6 cellular contexts compared by ENCODE assay signal in genomic region chr6:26363882-26364825, GRCh38. TPM values are rescaled to one million over a fixed set of nuclear protein-coding genes. Genes with fewer than 3 reads are reported as not detected.
DNase-seq lines count a peak whose midpoint lies in the region; ATAC-seq and TF ChIP-seq lines count a peak whose summit lies in the region.

No MANE protein-coding gene starts in this region.

- 32% methylated on average over 5 of the region's 6 CpGs for WGBS in right lobe of liver (ENCODE audit: insufficient coverage, low coverage, low lambda C conversion rate, missing lambda C conversion rate)

- no peak for TF ChIP-seq POLR2A in right lobe of liver (IDR thresholded peaks at IDR 0.05)

- H3K4me3 ChIP-seq in DND-41 (ENCODE audit: low read depth in 1 of 2, low read length in 2 of 2): peak overlapping the region; percentile 48 to 70
- H3K4me3 ChIP-seq in SU-DHL-6 (ENCODE audit: insufficient read depth, low read length, poor library complexity, severe bottlenecking): peak overlapping the region; percentile 78
- H3K4me3 ChIP-seq in right lobe of liver: peak overlapping the region; percentile 44 to 66 (median 54)

- H3K9me2 ChIP-seq in SU-DHL-6 (replicated peaks; ENCODE audit: insufficient read depth, low read length): no peaks in the 10 kb centered on the region

- H3K9me3 ChIP-seq in DND-41 (ENCODE audit: insufficient read depth, low read length, severe bottlenecking) (no peaks in the 10 kb centered on the region), SU-DHL-6 (ENCODE audit: insufficient read depth, low read length) (no peaks in the 10 kb centered on the region), right lobe of liver (no peaks in the 10 kb centered on the region)

- H3K27me3 ChIP-seq in DND-41 (ENCODE audit: insufficient read depth, low read length, poor library complexity) (no peaks in the 10 kb centered on the region), SU-DHL-6 (ENCODE audit: low read length) (no peaks in the 10 kb centered on the region), right lobe of liver (no peaks in the 10 kb centered on the region)

- peaks cover 24% of the 10 kb centered on the region for H3K79me2 ChIP-seq in DND-41 (ENCODE audit: insufficient read depth, low read length)
- H3K79me2 ChIP-seq in SU-DHL-6 (ENCODE audit: insufficient read depth, low read length): no peaks in the 10 kb centered on the region

- no peak for TF ChIP-seq CTCF in DND-41 (IDR thresholded peaks at IDR 0.05; ENCODE audit: borderline replicate concordance, extremely low read depth, low read length, poor library complexity, severe bottlenecking)
- TF ChIP-seq CTCF in SU-DHL-6 (IDR thresholded peaks at IDR 0.05; ENCODE audit: insufficient read depth, low read length, poor library complexity, severe bottlenecking): no peak
- TF ChIP-seq CTCF in right lobe of liver (IDR thresholded peaks at IDR 0.05): no peak

- no peaks in the 10 kb centered on the region for H3K27me3 Mint-ChIP-seq in activated CD4-positive, alpha-beta T cell treated with anti-CD3 and anti-CD28 coated beads for 36 hours

- peak overlapping the region; percentile 70 for H3K4me2 ChIP-seq in DND-41 (ENCODE audit: insufficient read depth, low read length)
- peak overlapping the region; percentile 77 for H3K4me2 ChIP-seq in SU-DHL-6 (ENCODE audit: low read depth, low read length, poor library complexity, severe bottlenecking)

- POLR2A ChIA-PET in activated CD4-positive, alpha-beta T cell treated with anti-CD3 and anti-CD28 coated beads for 36 hours (lab: Charles Lee): interaction anchor here (0.6 to 0.9 kb wide), 2 partner anchors 110 to 181 kb away, joined by 3 to 5 read pairs; no protein-coding TSS in a partner anchor

- H3K4me3 Mint-ChIP-seq in activated CD4-positive, alpha-beta T cell treated with anti-CD3 and anti-CD28 coated beads for 36 hours: no peak overlapping the region

- DNase-seq in DND-41 (peak; percentile 50), right lobe of liver (no peak), amniotic stem cell (lab: John Stamatoyannopoulos, UW) (no peak)
- no peak for DNase-seq in activated CD4-positive, alpha-beta T cell treated with anti-CD3 and anti-CD28 coated beads for 36 hours

- CTCF ChIA-PET in activated CD4-positive, alpha-beta T cell treated with anti-CD3 and anti-CD28 coated beads for 36 hours (lab: Charles Lee): interaction anchor here (0.6 to 1.1 kb wide), 2 partner anchors 33 to 90 kb away, joined by 3 to 4 read pairs; no protein-coding TSS in a partner anchor

- intact Hi-C loops in right lobe of liver (cut with DNase I): no loop called here
- intact Hi-C loops in activated CD4-positive, alpha-beta T cell treated with anti-CD3 and anti-CD28 coated beads for 36 hours (cut with DNase I, micrococcal nuclease): no loop called here

- H3K9ac ChIP-seq in DND-41 (ENCODE audit: low read depth, low read length) (peak overlapping the region; percentile 72), SU-DHL-6 (ENCODE audit: low read length) (peak overlapping the region; percentile 65)

- H3K27ac ChIP-seq in DND-41 (ENCODE audit: low read length) (peak overlapping the region; percentile 97), SU-DHL-6 (ENCODE audit: low read depth, low read length) (peak overlapping the region; percentile 21; the same call in 1 of the 2 replicates), right lobe of liver (peak overlapping the region; percentile 88 to 96 (median 92))

- H2AFZ ChIP-seq in DND-41 (ENCODE audit: low read depth, low read length) (peak overlapping the region; percentile 71), SU-DHL-6 (ENCODE audit: low read depth, low read length, severe bottlenecking) (peak overlapping the region; percentile 83)

- peaks cover 37% of the 10 kb centered on the region for H3K4me1 ChIP-seq in DND-41 (ENCODE audit: insufficient read depth, low read length)
- peaks cover 0 to 15% (median 0%) of the 10 kb centered on the region in 4 donors for H3K4me1 ChIP-seq in right lobe of liver

- no peaks in the 10 kb centered on the region; the same call in 1 of the 2 replicates for H3F3A ChIP-seq in SU-DHL-6 (ENCODE audit: insufficient read depth)

- H3K36me3 Mint-ChIP-seq in activated CD4-positive, alpha-beta T cell treated with anti-CD3 and anti-CD28 coated beads for 36 hours (ENCODE audit: low read depth): peaks cover 12% of the 10 kb centered on the region

- no peaks in the 10 kb centered on the region for H4K20me1 ChIP-seq in DND-41 (ENCODE audit: insufficient read depth, low read length)
- H4K20me1 ChIP-seq in SU-DHL-6 (ENCODE audit: low read depth, low read length): no peaks in the 10 kb centered on the region

- peak; percentile 65 for ATAC-seq in DND-41 (ENCODE audit: insufficient read depth, low read depth)
- peak in 2 of 4 donors; percentile 10 to 15 for ATAC-seq in right lobe of liver
- no peak for ATAC-seq in HG02973 (IDR thresholded peaks at IDR 0.05; ENCODE audit: unreplicated experiment)
- ATAC-seq in activated CD4-positive, alpha-beta T cell treated with anti-CD3 and anti-CD28 coated beads for 36 hours: no peak

- peaks cover 56% of the 10 kb centered on the region for H3K4me1 Mint-ChIP-seq in activated CD4-positive, alpha-beta T cell treated with anti-CD3 and anti-CD28 coated beads for 36 hours

- 0 out of 2 replicates have a peak, but pooled peaks cover 3% of the 10 kb centered on the region for H3K36me3 ChIP-seq in DND-41 (ENCODE audit: insufficient read depth, low read length)
- H3K36me3 ChIP-seq in SU-DHL-6 (ENCODE audit: low read length): no peaks in the 10 kb centered on the region
- no peaks in the 10 kb centered on the region for H3K36me3 ChIP-seq in right lobe of liver

- H3K27ac Mint-ChIP-seq in activated CD4-positive, alpha-beta T cell treated with anti-CD3 and anti-CD28 coated beads for 36 hours: no peak overlapping the region

- H3K9me3 Mint-ChIP-seq in activated CD4-positive, alpha-beta T cell treated with anti-CD3 and anti-CD28 coated beads for 36 hours (ENCODE audit: low read depth): no peaks in the 10 kb centered on the region

RNA-seq across cellular contexts. Expression of gene BTN3A2, which starts 0.8 kb away (rescaled TPM):
- total RNA-seq in right lobe of liver: 10 to 100 TPM in 5 of 6 experiments, 1 to 10 TPM in 1; 7.7 to 21.6 (median 15.4) TPM
- total RNA-seq in activated CD4-positive, alpha-beta T cell treated with anti-CD3 and anti-CD28 coated beads for 36 hours: 10 to 100 TPM; 62.5 to 62.8 TPM

RNA-seq across cellular contexts. Expression of gene BTN2A2, which starts 18.8 kb away (rescaled TPM):
- 1 to 10 TPM; 1.9 to 5.3 (median 3.7) TPM for total RNA-seq in right lobe of liver
- total RNA-seq in activated CD4-positive, alpha-beta T cell treated with anti-CD3 and anti-CD28 coated beads for 36 hours: 10 to 100 TPM; 13.6 to 14.7 TPM

RNA-seq across cellular contexts. Expression of gene BTN3A1, which starts 37.9 kb away (rescaled TPM):
- total RNA-seq in right lobe of liver: 10 to 100 TPM in 4 of 6 experiments, 1 to 10 TPM in 2; 9.0 to 15.9 (median 10.6) TPM
- total RNA-seq in activated CD4-positive, alpha-beta T cell treated with anti-CD3 and anti-CD28 coated beads for 36 hours: 10 to 100 TPM; 31.4 to 33.2 TPM

Comparison
In these comparisons a context has a peak if more than half of its experiments do, and no peak if none do; other contexts are left out.
1. H3K27ac ChIP-seq: peak in every context shown above with its lines; median percentile 97 in DND-41; 92 in right lobe of liver; 21 in SU-DHL-6.